3 cellular contexts compared by ENCODE assay signal in genomic region chr2:148108377-148108776, GRCh38.
TF ChIP-seq lines count a peak whose summit lies in the region.

No MANE protein-coding gene starts in this region.

TF ChIP-seq in A549, 52 proteins besides CTCF, POLR2A, EP300 and RAD21:
- TF ChIP-seq MAFK (IDR thresholded peaks at IDR 0.05; ENCODE audit: partially characterized antibody): peak; percentile 93
- TF ChIP-seq NR3C1 (IDR thresholded peaks at IDR 0.05): no peak
TF ChIP-seq in A549: peak in this region for 1.

TF ChIP-seq in IMR-90, 13 proteins besides CTCF, POLR2A, EP300 and RAD21:
- TF ChIP-seq RFX5 (IDR thresholded peaks at IDR 0.05; ENCODE audit: low read depth, low read length): no peak
- TF ChIP-seq MAFK (IDR thresholded peaks at IDR 0.05; ENCODE audit: low read depth, low read length): peak; percentile 97

TF ChIP-seq in H1, 55 proteins besides CTCF, POLR2A, EP300 and RAD21:
- TF ChIP-seq MAFK (IDR thresholded peaks at IDR 0.05; ENCODE audit: low read depth, low read length) (peak; percentile 93), POLR2AphosphoS5 (IDR thresholded peaks at IDR 0.05; ENCODE audit: low read depth, low read length) (no peak)
